ENCODE assay signal across 24 cellular contexts in genomic region chr10:58753425-58753824, GRCh38.
"Had no signal": no experiment of that assay in that cellular context is flagged by ENCODE, and none has a peak within 500 bp of the region (broad histone marks: within the 10 kb centered on the region; RNA-seq: fewer than 3 reads in every experiment).

No MANE protein-coding gene starts in this region.

- H3K4me1 Mint-ChIP-seq: endodermal cell, naive B cell had no signal

- ATAC-seq: left ventricle myocardium superior; lower lobe of right lung; sciatic nerve; stimulated activated effector memory CD8-positive, alpha-beta T cell treated with anti-CD3 and anti-CD28 coated beads, Interleukin-12 subunit alpha, Interleukin-12 subunit beta, amount 100 ng/mL, for 72 hours had no signal

- H3K27ac ChIP-seq: colonic mucosa, esophagus muscularis mucosa, lower lobe of right lung, stomach, thyroid gland, vagina had no signal

- H3K27me3 ChIP-seq: colonic mucosa, esophagus muscularis mucosa, ovary, stomach, thyroid gland, vagina had no signal

- DNase-seq: colonic mucosa; effector CD8-positive, alpha-beta T cell; endodermal cell; hypothalamus; immature natural killer cell; islet precursor cell; kidney glomerular epithelial cell; left ventricle myocardium superior; lower lobe of right lung; naive B cell; nephron progenitor cell; nucleus accumbens; ovary; stimulated activated CD4-positive, alpha-beta T cell treated with anti-CD3 and anti-CD28 coated beads, Interleukin-2, amount 100 ng/mL, for 24 hours; stimulated activated CD4-positive, alpha-beta T cell treated with anti-CD3 and anti-CD28 coated beads, Interleukin-4, amount 100 ng/mL, for 24 hours; stimulated activated naive CD4-positive, alpha-beta T cell treated with Interleukin-2 at 50 U/mL for 16 hours; stomach; thyroid gland; trophoblast cell had no signal

- H3K36me3 ChIP-seq: colonic mucosa, esophagus muscularis mucosa, lower lobe of right lung, ovary, stomach, thyroid gland, vagina had no signal

- H3K9me3 Mint-ChIP-seq: dendritic cell treated with granulocyte-macrophage colony-stimulating factor and Interleukin-4, amounts not matched to agents 40 ng/mL and 50 ng/mL, for 4 days; endodermal cell; naive B cell; nephron progenitor cell; stimulated activated effector memory CD8-positive, alpha-beta T cell treated with anti-CD3 and anti-CD28 coated beads, Interleukin-12 subunit alpha, Interleukin-12 subunit beta, amount 100 ng/mL, for 72 hours had no signal

- H3K27ac Mint-ChIP-seq: dendritic cell treated with granulocyte-macrophage colony-stimulating factor and Interleukin-4, amounts not matched to agents 40 ng/mL and 50 ng/mL, for 4 days; endodermal cell; immature natural killer cell; naive B cell; nephron progenitor cell; stimulated activated effector memory CD8-positive, alpha-beta T cell treated with anti-CD3 and anti-CD28 coated beads, Interleukin-12 subunit alpha, Interleukin-12 subunit beta, amount 100 ng/mL, for 72 hours had no signal

- H3K4me1 ChIP-seq: colonic mucosa, lower lobe of right lung, thyroid gland had no signal

- H3K4me3 Mint-ChIP-seq: dendritic cell treated with granulocyte-macrophage colony-stimulating factor and Interleukin-4, amounts not matched to agents 40 ng/mL and 50 ng/mL, for 4 days; endodermal cell; immature natural killer cell; naive B cell; nephron progenitor cell; stimulated activated effector memory CD8-positive, alpha-beta T cell treated with anti-CD3 and anti-CD28 coated beads, Interleukin-12 subunit alpha, Interleukin-12 subunit beta, amount 100 ng/mL, for 72 hours had no signal

- H3K9me3 ChIP-seq: colonic mucosa, esophagus muscularis mucosa, lower lobe of right lung, ovary, stomach, thyroid gland, vagina had no signal

- H3K4me3 ChIP-seq: colonic mucosa, esophagus muscularis mucosa, lower lobe of right lung, ovary, stomach, thyroid gland, vagina had no signal

- H3K27me3 Mint-ChIP-seq: dendritic cell treated with granulocyte-macrophage colony-stimulating factor and Interleukin-4, amounts not matched to agents 40 ng/mL and 50 ng/mL, for 4 days; naive B cell had no signal

- H3K36me3 Mint-ChIP-seq: immature natural killer cell; naive B cell; stimulated activated effector memory CD8-positive, alpha-beta T cell treated with anti-CD3 and anti-CD28 coated beads, Interleukin-12 subunit alpha, Interleukin-12 subunit beta, amount 100 ng/mL, for 72 hours had no signal
